Comparison of ENCODE assay signal across 12 cellular contexts in the genomic region with DNA sequence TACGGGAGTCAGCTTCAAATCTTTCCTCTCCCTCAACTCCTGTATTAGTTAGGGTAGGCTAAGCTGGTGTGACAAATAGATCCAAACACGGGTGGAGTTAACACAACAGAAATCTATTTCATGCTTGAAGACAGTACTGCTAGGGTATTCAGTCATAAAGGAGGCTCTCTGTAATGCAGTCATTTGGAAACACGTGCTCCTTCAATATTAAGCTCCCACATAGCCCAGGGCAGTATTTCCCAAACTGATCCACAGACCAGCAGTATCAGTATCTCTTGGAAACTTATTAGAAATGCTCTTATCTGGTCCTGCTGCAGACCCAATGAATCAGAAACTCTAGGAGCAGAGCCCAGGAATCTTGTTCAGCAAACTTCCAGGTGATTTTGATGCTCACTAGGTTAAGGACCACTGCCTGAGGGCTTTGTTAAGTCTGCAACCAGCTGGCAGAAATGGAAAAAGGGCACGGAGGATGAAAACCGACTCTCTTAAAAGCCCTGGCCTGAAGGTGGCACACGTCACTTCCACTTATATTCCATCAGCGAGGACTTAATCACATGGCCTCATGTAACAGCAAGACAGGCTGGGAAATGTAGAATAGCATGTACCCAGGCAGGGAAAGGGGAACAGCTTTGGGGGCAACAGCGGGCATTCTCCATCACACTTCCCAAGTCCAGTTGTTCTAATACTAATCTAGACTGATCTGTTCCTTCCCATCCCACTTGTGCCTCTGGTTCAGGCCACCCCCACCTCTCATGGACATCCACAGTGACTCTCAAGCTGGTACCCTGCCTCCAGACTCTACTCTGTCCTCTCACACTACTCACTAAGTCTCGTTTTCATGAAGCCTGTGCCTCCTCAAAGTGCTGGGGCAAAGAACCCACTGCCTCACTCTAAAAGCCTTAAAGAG. TPM values are rescaled to one million over a fixed set of nuclear protein-coding genes. Genes with fewer than 3 reads are reported as not detected.
DNase-seq lines count a peak whose midpoint lies in the region; ATAC-seq and TF ChIP-seq lines count a peak whose summit lies in the region.
"Had no signal": no experiment of that assay in that cellular context is flagged by ENCODE, and none has a peak within 500 bp of the region (broad histone marks: within the 10 kb centered on the region; RNA-seq: fewer than 3 reads in every experiment).

No MANE protein-coding gene starts in this region.

- H3K4me3 Mint-ChIP-seq in CD4-positive, CD25-positive, alpha-beta regulatory T cell = no peak overlapping the region

- H3K27me3 Mint-ChIP-seq in CD4-positive, CD25-positive, alpha-beta regulatory T cell = peaks cover 9% of the 10 kb centered on the region

- no peaks in the 10 kb centered on the region for H3K4me1 ChIP-seq in CD4-positive, CD25-positive, alpha-beta regulatory T cell (ENCODE audit: control insufficient read depth, insufficient read depth, low read length, poor library complexity, severe bottlenecking)
- H3K4me1 ChIP-seq in HAP-1 = no peaks in the 10 kb centered on the region
- H3K4me1 ChIP-seq: tibial artery had no signal

- H3K9me3 Mint-ChIP-seq in CD4-positive, CD25-positive, alpha-beta regulatory T cell = peaks cover 0 to 2% (median 0%) of the 10 kb centered on the region in 7 donors

- peak; percentile 15 for TF ChIP-seq CTCF in GM06990 (IDR thresholded peaks at IDR 0.05; ENCODE audit: insufficient read depth, low read length, poor library complexity, severe bottlenecking)

- H3K4me3 ChIP-seq in CD4-positive, CD25-positive, alpha-beta regulatory T cell (ENCODE audit: low read depth, low read length) = no peak overlapping the region
- no peak overlapping the region for H3K4me3 ChIP-seq in GM06990 (replicated peaks; ENCODE audit: low read depth, low read length)
- H3K4me3 ChIP-seq in HAP-1 = no peak overlapping the region
- H3K4me3 ChIP-seq: tibial artery had no signal

- in situ Hi-C loops in HAP-1 (cut with MboI; ENCODE audit: low sequenced_read_pairs) = no loop called here

- no peaks in the 10 kb centered on the region for H3K4me1 Mint-ChIP-seq in CD4-positive, CD25-positive, alpha-beta regulatory T cell

- H3K9me3 ChIP-seq in CD4-positive, CD25-positive, alpha-beta regulatory T cell (ENCODE audit: control insufficient read depth in 2 of 2, low read length in 2 of 2) = no peaks in the 10 kb centered on the region
- H3K9me3 ChIP-seq in HAP-1 = no peaks in the 10 kb centered on the region
- H3K9me3 ChIP-seq: tibial artery had no signal

- H3K27ac Mint-ChIP-seq in CD4-positive, CD25-positive, alpha-beta regulatory T cell = peak overlapping the region in 2 of 3 donors; percentile 4 to 33

- H3K27ac ChIP-seq in CD4-positive, CD25-positive, alpha-beta regulatory T cell (ENCODE audit: insufficient read depth, low read length, poor library complexity, severe bottlenecking) = no peak overlapping the region
- H3K27ac ChIP-seq: tibial artery had no signal

- peak in 1 of 3 donors; percentile 44 for DNase-seq in CD4-positive, CD25-positive, alpha-beta regulatory T cell
- DNase-seq in GM06990 (ENCODE audit: extremely low read depth, insufficient read length) (no peak), NCI-H69 (lab: John Stamatoyannopoulos, UW) (peak; percentile 65), HAP-1 (ENCODE audit: low spot score in 2 of 2) (no peak), iPS-NIHi7 (ENCODE audit: extremely low spot score) (no peak)
- DNase-seq in stimulated activated CD4-positive, alpha-beta T cell treated with anti-CD3 and anti-CD28 coated beads, Interleukin-15, amount 100 ng/mL, for 24 hours = no peak
- DNase-seq: GOT3, NCI-H1436, T-helper 1 cell, tibial artery had no signal

- no peaks in the 10 kb centered on the region for H3K36me3 Mint-ChIP-seq in CD4-positive, CD25-positive, alpha-beta regulatory T cell

- no peaks in the 10 kb centered on the region for H3K36me3 ChIP-seq in CD4-positive, CD25-positive, alpha-beta regulatory T cell (ENCODE audit: control insufficient read depth, insufficient read depth, low read length)
- H3K36me3 ChIP-seq in GM06990 (ENCODE audit: control insufficient read depth, insufficient read depth, low read length) (no peaks in the 10 kb centered on the region), HAP-1 (replicated peaks) (no peaks in the 10 kb centered on the region)
- H3K36me3 ChIP-seq: tibial artery had no signal

- ATAC-seq in CD4-positive, CD25-positive, alpha-beta regulatory T cell (ENCODE audit: low read depth in 2 of 2) = no peak
- ATAC-seq in esophagus mucosa = peak; percentile 13
- no peak for ATAC-seq in GM19395 (IDR thresholded peaks at IDR 0.05; ENCODE audit: unreplicated experiment)

- peaks cover 3% of the 10 kb centered on the region for H3K27me3 ChIP-seq in CD4-positive, CD25-positive, alpha-beta regulatory T cell (ENCODE audit: control insufficient read depth, insufficient read depth, low read length)
- no peaks in the 10 kb centered on the region for H3K27me3 ChIP-seq in GM06990 (replicated peaks; ENCODE audit: control insufficient read depth, insufficient read depth, low read length)
- H3K27me3 ChIP-seq in HAP-1 (ENCODE audit: low read depth) = no peaks in the 10 kb centered on the region
- H3K27me3 ChIP-seq: tibial artery had no signal

RNA-seq across cellular contexts. Expression of a gene that starts 38.2 kb away (rescaled TPM):
- total RNA-seq in CD4-positive, CD25-positive, alpha-beta regulatory T cell = 16.0 TPM
- polyA plus RNA-seq in CD4-positive, CD25-positive, alpha-beta regulatory T cell = 1 to 10 TPM; 5.2 to 5.6 (median 5.4) TPM
- total RNA-seq in esophagus mucosa = 3.0 TPM
